21 cellular contexts compared by ENCODE assay signal in the genomic region with DNA sequence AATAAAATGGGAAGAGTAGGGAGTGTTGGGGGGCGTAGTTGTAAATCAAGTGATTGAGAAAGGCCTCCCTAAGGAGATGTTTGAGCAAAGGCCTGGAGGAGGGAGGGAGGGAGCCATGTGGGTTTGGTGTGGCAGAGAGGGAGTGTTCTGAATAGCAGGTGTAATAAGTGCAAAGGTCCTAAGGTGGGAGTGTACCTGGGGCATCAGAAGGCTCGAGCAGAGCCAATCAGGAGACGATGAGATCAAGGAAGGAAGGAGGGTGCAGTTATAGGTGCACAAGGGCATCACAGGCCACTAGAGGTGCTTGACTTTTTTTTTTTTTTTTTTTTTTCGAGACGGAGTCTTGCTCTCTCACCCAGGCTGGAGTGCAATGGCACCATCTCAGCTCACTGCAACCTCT.
"Had no signal": no experiment of that assay in that cellular context is flagged by ENCODE, and none has a peak within 500 bp of the region (broad histone marks: within the 10 kb centered on the region; RNA-seq: fewer than 3 reads in every experiment).

No MANE protein-coding gene starts in this region.

- H3K27me3 ChIP-seq: brain microvascular endothelial cell, cardiac muscle cell, SJSA1 had no signal

- DNase-seq: activated CD4-positive, alpha-beta memory T cell treated with anti-CD3 and anti-CD28 coated beads, Interleukin-2, amount 10 ng/mL, durations not matched to agents 7 days and 5 days; activated CD4-positive, alpha-beta T cell treated with anti-CD3 and anti-CD28 coated beads, Interleukin-2, amount 50 U/mL, for 1 hour; activated CD4-positive, CD25-positive, alpha-beta regulatory T cell; activated gamma-delta T cell treated with Interleukin-2 at 50 U/mL for 16 hours; activated naive CD4-positive, alpha-beta T cell treated with anti-CD3 and anti-CD28 coated beads, Interleukin-2, amount 10 ng/mL, durations not matched to agents 7 days and 5 days; activated naive CD8-positive, alpha-beta T cell treated with anti-CD3 and anti-CD28 coated beads for 36 hours; activated T-cell treated with anti-CD3 and anti-CD28 coated beads, Interleukin-2, amount 50 U/mL, for 72 hours; brain microvascular endothelial cell; cerebellar nuclear complex; MM.1S; NCI-H1105; NCI-H1436; NCI-H187; NCI-H2081; NCI-H510A treated with DMSO at 0.1 percent for 48 hours; NCI-H69; SHP77; T1000 had no signal

- H3K9me3 ChIP-seq: SJSA1 had no signal

- H3K27ac ChIP-seq: brain microvascular endothelial cell, cardiac muscle cell, SJSA1 had no signal

- ATAC-seq: activated T-cell treated with anti-CD3 and anti-CD28 coated beads, Interleukin-2, amount 50 U/mL, for 72 hours; SK-N-SH treated with all-trans-retinoic acid at 6 μM for 48 hours had no signal

- H3K4me1 ChIP-seq: SJSA1 had no signal

- H3K36me3 ChIP-seq: brain microvascular endothelial cell, cardiac muscle cell, SJSA1 had no signal

- H3K4me3 ChIP-seq: cardiac muscle cell, SJSA1 had no signal
